In the genomic region with DNA sequence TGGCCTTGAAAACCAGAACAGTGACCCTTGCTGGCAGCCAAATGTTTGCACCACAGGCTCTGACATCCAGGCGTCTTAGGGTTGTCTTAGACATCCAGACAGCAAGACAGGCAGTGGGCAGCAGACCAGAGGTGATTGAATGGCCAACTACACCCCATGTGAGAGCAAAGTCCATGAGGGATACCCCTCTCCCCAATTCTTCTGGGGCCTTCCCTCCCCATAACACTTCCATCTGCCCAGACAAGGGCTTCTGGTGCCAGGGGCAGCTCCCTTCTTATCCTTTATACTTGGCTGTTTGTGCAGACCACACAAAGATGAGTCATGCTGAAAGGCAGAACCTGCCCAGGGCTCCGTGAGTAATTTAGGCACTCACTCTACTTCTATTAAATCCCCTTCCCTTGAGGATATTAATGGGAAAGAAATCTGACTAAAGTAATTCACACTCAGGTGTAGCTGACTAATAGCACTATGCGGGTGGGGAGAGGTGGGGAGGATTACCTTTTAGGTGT, we compare ENCODE assay signal across 8 cellular contexts.
A peak's percentile ranks its signal among the peaks of the same experiment; 100 is the strongest.
DNase-seq lines count a peak whose midpoint lies in the region; ATAC-seq lines count a peak whose summit lies in the region.

No MANE protein-coding gene starts in this region.

- DNase-seq in AG20443 (ENCODE audit: low spot score) = peak; percentile 86
- DNase-seq in SW480 (ENCODE audit: low spot score) = peak; percentile 80
- peak; percentile 79 for DNase-seq in hepatic stellate cell (ENCODE audit: low spot score)
- no peak for DNase-seq in stimulated activated CD4-positive, alpha-beta T cell treated with anti-CD3 and anti-CD28 coated beads, Interleukin-12 subunit alpha, Interleukin-12 subunit beta, amount 100 ng/mL, for 4 hours

- ATAC-seq in HG03457 (IDR thresholded peaks at IDR 0.05; ENCODE audit: unreplicated experiment) (peak; percentile 13), GM21529 (IDR thresholded peaks at IDR 0.05; ENCODE audit: unreplicated experiment) (no peak), GM19467 (IDR thresholded peaks at IDR 0.05; ENCODE audit: unreplicated experiment) (no peak), GM18498 (IDR thresholded peaks at IDR 0.05; ENCODE audit: unreplicated experiment) (no peak)
